In the genomic region with DNA sequence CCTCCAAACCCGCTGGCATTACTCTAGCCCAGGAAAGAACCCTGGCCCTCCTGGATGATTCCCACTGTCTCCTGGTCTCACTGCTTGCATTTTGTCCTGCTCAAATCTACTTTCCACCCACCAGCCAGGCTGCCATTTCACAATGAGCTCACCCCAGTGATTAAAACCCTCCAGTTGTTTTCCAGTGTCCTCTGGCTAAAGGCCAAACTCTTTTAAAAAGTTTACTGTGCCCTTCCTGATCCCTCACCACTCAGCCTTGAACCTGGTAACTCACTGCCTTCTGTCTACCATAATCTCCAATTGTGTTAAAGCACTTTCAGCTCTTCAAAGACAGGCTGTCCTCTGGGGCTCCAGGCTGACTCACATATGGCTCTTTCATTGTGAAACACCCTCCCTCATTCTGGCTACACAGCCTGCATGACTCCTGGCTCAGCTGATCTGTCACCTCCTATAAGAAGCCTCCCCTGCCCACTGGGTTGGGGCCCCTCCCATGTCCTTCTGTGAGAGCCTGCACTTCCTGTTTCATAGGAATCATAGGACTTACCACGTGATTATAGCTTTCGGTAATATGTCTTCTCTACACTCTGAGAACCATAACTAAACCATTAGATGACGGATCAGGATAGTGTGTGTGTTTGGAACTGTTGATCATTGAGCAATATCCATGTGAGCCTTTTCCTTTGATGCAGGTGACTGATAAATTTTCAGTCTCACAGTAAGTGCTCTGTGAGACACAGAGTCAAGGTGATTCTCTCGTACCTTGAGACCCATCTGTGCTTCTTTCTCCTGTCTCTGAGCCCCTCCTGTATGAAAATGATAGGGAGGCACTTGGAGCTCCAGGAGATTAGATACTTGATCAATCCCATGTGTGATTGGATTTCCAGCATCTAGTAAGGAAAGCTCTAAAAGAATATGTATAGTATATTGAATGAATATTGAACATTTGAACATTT, we compare ENCODE assay signal across 9 cellular contexts.
DNase-seq lines count a peak whose midpoint lies in the region; ATAC-seq and TF ChIP-seq lines count a peak whose summit lies in the region.
"Had no signal": no experiment of that assay in that cellular context is flagged by ENCODE, and none has a peak within 500 bp of the region (broad histone marks: within the 10 kb centered on the region; RNA-seq: fewer than 3 reads in every experiment).

No MANE protein-coding gene starts in this region.

- DNase-seq in GM12864 (ENCODE audit: low read depth): peak; percentile 18
- DNase-seq in RWPE1 (ENCODE audit: low spot score): peak; percentile 21
- peak; percentile 23 to 54 for DNase-seq in breast epithelium (ENCODE audit: low spot score in 2 of 2)
- peak in 2 of 9 donors; percentile 14 to 54 for DNase-seq in naive thymus-derived CD4-positive, alpha-beta T cell
- no peak for DNase-seq in NCI-H1930 (lab: John Stamatoyannopoulos, UW)
- no peak for DNase-seq in amygdala (lab: John Stamatoyannopoulos, UW)

- H3K27me3 Mint-ChIP-seq in naive thymus-derived CD4-positive, alpha-beta T cell: no peaks in the 10 kb centered on the region
- H3K27me3 Mint-ChIP-seq: T-cell had no signal

- no peak for TF ChIP-seq CTCF in GM12864 (IDR thresholded peaks at IDR 0.05; ENCODE audit: low read depth, low read length, missing control alignments)
- no peak for TF ChIP-seq CTCF in RWPE1 (conservative IDR thresholded peaks at IDR 0.05; ENCODE audit: low read depth)
- TF ChIP-seq CTCF in breast epithelium (IDR thresholded peaks at IDR 0.05): no peak

- H3K27ac Mint-ChIP-seq in naive thymus-derived CD4-positive, alpha-beta T cell: no peak overlapping the region
- H3K27ac Mint-ChIP-seq: T-cell had no signal

- POLR2A ChIA-PET in RWPE1 (lab: Yijun Ruan, JAX; ENCODE audit: low non-redundant PET): no interaction called here
- POLR2A ChIA-PET in naive thymus-derived CD4-positive, alpha-beta T cell (lab: Charles Lee): no interaction called here

- H3K9me3 ChIP-seq in breast epithelium: no peaks in the 10 kb centered on the region
- no peaks in the 10 kb centered on the region for H3K9me3 ChIP-seq in naive thymus-derived CD4-positive, alpha-beta T cell (ENCODE audit: control insufficient read depth in 2 of 3, low read length in 3 of 3)

- ATAC-seq in HG02973 (IDR thresholded peaks at IDR 0.05; ENCODE audit: unreplicated experiment): peak; percentile 66
- ATAC-seq in naive thymus-derived CD4-positive, alpha-beta T cell: peak; percentile 96
- ATAC-seq in GM19324 (IDR thresholded peaks at IDR 0.05; ENCODE audit: low FRiP score, unreplicated experiment): no peak
- ATAC-seq: T-cell had no signal

- H3K4me3 ChIP-seq in GM12864 (ENCODE audit: low read depth, low read length) (no peak overlapping the region), breast epithelium (no peak overlapping the region)
- H3K4me3 ChIP-seq in naive thymus-derived CD4-positive, alpha-beta T cell (ENCODE audit: low read length): no peak overlapping the region

- H3K27me3 ChIP-seq in breast epithelium: no peaks in the 10 kb centered on the region
- no peaks in the 10 kb centered on the region for H3K27me3 ChIP-seq in naive thymus-derived CD4-positive, alpha-beta T cell (ENCODE audit: control insufficient read depth in 2 of 2, insufficient read depth in 2 of 2, low read length in 2 of 2)

- H3K4me1 ChIP-seq in breast epithelium: no peaks in the 10 kb centered on the region
- H3K4me1 ChIP-seq in naive thymus-derived CD4-positive, alpha-beta T cell (ENCODE audit: control insufficient read depth in 2 of 2, insufficient read depth in 2 of 2, low read length in 2 of 2): no peaks in the 10 kb centered on the region

- CTCF ChIA-PET in RWPE1 (lab: Yijun Ruan, JAX): no interaction called here
- CTCF ChIA-PET in naive thymus-derived CD4-positive, alpha-beta T cell (lab: Charles Lee): no interaction called here

- intact Hi-C loops in breast epithelium (cut with DNase I; ENCODE audit: low total_unique reads): no loop called here
- intact Hi-C loops in naive thymus-derived CD4-positive, alpha-beta T cell (cut with micrococcal nuclease): no loop called here

- no peaks in the 10 kb centered on the region for H3K36me3 ChIP-seq in breast epithelium
- H3K36me3 ChIP-seq in naive thymus-derived CD4-positive, alpha-beta T cell (ENCODE audit: control insufficient read depth in 2 of 3, insufficient read depth in 3 of 3, low read length in 3 of 3): no peaks in the 10 kb centered on the region

- H3K36me3 Mint-ChIP-seq in naive thymus-derived CD4-positive, alpha-beta T cell: peaks cover 0 to under 1% (median 0%) of the 10 kb centered on the region in 5 donors
- H3K36me3 Mint-ChIP-seq: T-cell had no signal

- H3K9me3 Mint-ChIP-seq in naive thymus-derived CD4-positive, alpha-beta T cell: peaks cover 0 to 4% (median 0%) of the 10 kb centered on the region in 11 donors
- H3K9me3 Mint-ChIP-seq: T-cell had no signal

- TF ChIP-seq POLR2A in breast epithelium (IDR thresholded peaks at IDR 0.05): no peak

- H3K4me3 Mint-ChIP-seq in naive thymus-derived CD4-positive, alpha-beta T cell: no peak overlapping the region
- H3K4me3 Mint-ChIP-seq: T-cell had no signal

- H3K4me1 Mint-ChIP-seq in naive thymus-derived CD4-positive, alpha-beta T cell: peaks cover 0 to 3% (median 0%) of the 10 kb centered on the region in 7 donors
- H3K4me1 Mint-ChIP-seq: T-cell had no signal

- H3K27ac ChIP-seq in RWPE1 (no peak overlapping the region), breast epithelium (no peak overlapping the region)
- no peak overlapping the region for H3K27ac ChIP-seq in naive thymus-derived CD4-positive, alpha-beta T cell (ENCODE audit: low read depth, low read length)

Comparison
In these comparisons a context has a peak if more than half of its experiments do, and no peak if none do; other contexts are left out.
1. DNase-seq: peak in GM12864 (single experiment), RWPE1 (single experiment) and breast epithelium (2 of 2); none in NCI-H1930 (0 of 2) and amygdala (0 of 56).